21 cellular contexts compared by ENCODE assay signal in the genomic region with DNA sequence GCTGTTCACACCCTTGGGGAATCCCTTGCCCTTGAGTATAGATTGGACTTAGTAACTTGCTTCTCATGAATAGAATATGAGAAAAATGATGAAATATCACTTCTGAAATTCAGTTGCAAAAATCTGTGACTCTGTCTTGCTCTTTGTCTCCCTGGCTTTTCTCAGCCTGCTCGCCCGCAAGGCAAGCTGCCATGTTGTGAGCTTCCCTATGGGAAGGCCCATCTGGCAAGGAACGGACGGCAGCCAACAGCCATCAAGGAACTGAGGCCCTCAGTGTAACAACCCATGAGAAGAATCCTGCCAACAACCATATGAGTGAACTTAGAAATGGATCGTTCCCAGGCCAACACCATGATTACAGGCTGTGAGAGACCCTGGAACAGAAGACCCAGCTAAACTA. TPM values are rescaled to one million over a fixed set of nuclear protein-coding genes. Genes with fewer than 3 reads are reported as not detected.
DNase-seq lines count a peak whose midpoint lies in the region; ATAC-seq and TF ChIP-seq lines count a peak whose summit lies in the region.
"Had no signal": no experiment of that assay in that cellular context is flagged by ENCODE, and none has a peak within 500 bp of the region (broad histone marks: within the 10 kb centered on the region; RNA-seq: fewer than 3 reads in every experiment).

No MANE protein-coding gene starts in this region.

- H3K9ac ChIP-seq in PC-3 (ENCODE audit: low read length) = no peak overlapping the region

- ATAC-seq in GM23338 = no peak
- no peak for ATAC-seq in stimulated activated effector memory CD8-positive, alpha-beta T cell treated with anti-CD3 and anti-CD28 coated beads, Interleukin-12 subunit alpha, Interleukin-12 subunit beta, amount 100 ng/mL, for 72 hours
- ATAC-seq in HG03565 (IDR thresholded peaks at IDR 0.05; ENCODE audit: unreplicated experiment) = no peak
- no peak for ATAC-seq in PC-3
- ATAC-seq: Panc1 had no signal

- H3K36me3 Mint-ChIP-seq in activated T-cell treated with anti-CD3 and anti-CD28 coated beads, Interleukin-2, amount 50 U/mL, for 24 hours (ENCODE audit: low read depth) = peaks cover 46% of the 10 kb centered on the region
- no peaks in the 10 kb centered on the region for H3K36me3 Mint-ChIP-seq in GM23338 (ENCODE audit: low read depth)
- H3K36me3 Mint-ChIP-seq in stimulated activated effector memory CD8-positive, alpha-beta T cell treated with anti-CD3 and anti-CD28 coated beads, Interleukin-12 subunit alpha, Interleukin-12 subunit beta, amount 100 ng/mL, for 72 hours = peaks cover 57% of the 10 kb centered on the region

- H3K27ac Mint-ChIP-seq in activated T-cell treated with anti-CD3 and anti-CD28 coated beads, Interleukin-2, amount 50 U/mL, for 24 hours = peak overlapping the region; percentile 82
- H3K27ac Mint-ChIP-seq in GM23338 = peak overlapping the region; percentile 43; the same call in 1 of the 2 replicates
- H3K27ac Mint-ChIP-seq in stimulated activated effector memory CD8-positive, alpha-beta T cell treated with anti-CD3 and anti-CD28 coated beads, Interleukin-12 subunit alpha, Interleukin-12 subunit beta, amount 100 ng/mL, for 72 hours = peak overlapping the region; percentile 81

- no peaks in the 10 kb centered on the region for H3K36me3 ChIP-seq in GM23338 (ENCODE audit: insufficient read depth)
- no peaks in the 10 kb centered on the region for H3K36me3 ChIP-seq in SJCRH30
- no peaks in the 10 kb centered on the region for H3K36me3 ChIP-seq in PC-3 (ENCODE audit: low read depth, low read length)
- H3K36me3 ChIP-seq: ovary, right atrium auricular region, upper lobe of left lung had no signal

- H3K4me2 ChIP-seq in GM23338 (no peak overlapping the region), PC-3 (ENCODE audit: low read length) (no peak overlapping the region)

- POLR2A ChIA-PET in PC-3 (lab: Charles Lee; ENCODE audit: unreplicated experiment) = no interaction called here

- H3K4me3 ChIP-seq in GM23338 (no peak overlapping the region), SJCRH30 (no peak overlapping the region), PC-3 (ENCODE audit: low read length) (no peak overlapping the region)
- H3K4me3 ChIP-seq: ovary, right atrium auricular region, spleen, upper lobe of left lung had no signal

- H3K9me3 Mint-ChIP-seq in activated T-cell treated with anti-CD3 and anti-CD28 coated beads, Interleukin-2, amount 50 U/mL, for 24 hours = peaks cover 13% of the 10 kb centered on the region
- H3K9me3 Mint-ChIP-seq in GM23338 = no peaks in the 10 kb centered on the region; the same call in 2 of the 3 replicates
- H3K9me3 Mint-ChIP-seq in stimulated activated effector memory CD8-positive, alpha-beta T cell treated with anti-CD3 and anti-CD28 coated beads, Interleukin-12 subunit alpha, Interleukin-12 subunit beta, amount 100 ng/mL, for 72 hours = peaks cover 3% of the 10 kb centered on the region

- BruUV-seq in PC-3 (replicated peaks; lab: Mats Ljungman, UMichigan) = no TSS peak

- H3K4me1 ChIP-seq in GM23338 (ENCODE audit: insufficient read depth) (peaks cover 17% of the 10 kb centered on the region; the same call in 1 of the 2 replicates), SJCRH30 (no peaks in the 10 kb centered on the region), PC-3 (ENCODE audit: insufficient read depth, low read length) (peaks cover 26% of the 10 kb centered on the region)

- intact Hi-C loops in PC-3 (cut with micrococcal nuclease) = loop anchor here (10.0 kb wide), 1 partner anchor 150 kb away; no protein-coding TSS in a partner anchor

- no peak overlapping the region for H2AFZ ChIP-seq in GM23338
- H2AFZ ChIP-seq in PC-3 (ENCODE audit: low read length) = no peak overlapping the region

- H3K9me3 ChIP-seq in SJCRH30 (replicated peaks) (no peaks in the 10 kb centered on the region), PC-3 (ENCODE audit: low read length) (no peaks in the 10 kb centered on the region)
- H3K9me3 ChIP-seq: ovary, right atrium auricular region, spleen, upper lobe of left lung had no signal

- H4K20me1 ChIP-seq in GM23338 (replicated peaks; ENCODE audit: insufficient read depth) (no peaks in the 10 kb centered on the region), PC-3 (ENCODE audit: low read length) (no peaks in the 10 kb centered on the region)

- H3K9me2 ChIP-seq in GM23338 (ENCODE audit: insufficient read depth) (no peaks in the 10 kb centered on the region), PC-3 (replicated peaks; ENCODE audit: low read length) (no peaks in the 10 kb centered on the region)

- no peaks in the 10 kb centered on the region for H3F3A ChIP-seq in GM23338 (replicated peaks; ENCODE audit: low read depth)
- H3F3A ChIP-seq in PC-3 (ENCODE audit: low read length, unreplicated experiment) = no peaks in the 10 kb centered on the region

- DNase-seq in activated T-cell treated with anti-CD3 and anti-CD28 coated beads, Interleukin-2, amount 50 U/mL, for 24 hours = no peak
- no peak for DNase-seq in activated T-cell treated with anti-CD3 and anti-CD28 coated beads for 4 hours
- DNase-seq in GM23338 (ENCODE audit: low spot score) = no peak
- DNase-seq in cerebellum (ENCODE audit: low spot score) = peak; percentile 73
- no peak for DNase-seq in stimulated activated effector memory CD8-positive, alpha-beta T cell treated with anti-CD3 and anti-CD28 coated beads, Interleukin-12 subunit alpha, Interleukin-12 subunit beta, amount 100 ng/mL, for 72 hours (ENCODE audit: low spot score in 2 of 2)
- DNase-seq in SJCRH30 = no peak
- no peak for DNase-seq in PC-3
- DNase-seq: amniotic stem cell; GDM1; NCI-H1092 treated with DMSO at 0.1 percent for 48 hours; NCI-H510A treated with DMSO at 0.1 percent for 48 hours; NK-92 treated with Interleukin-12 subunit alpha and Interleukin-12 subunit beta, amount 100 ng/mL, for 24 hours; ovary; spleen; stimulated activated CD4-positive, alpha-beta T cell treated with anti-CD3 and anti-CD28 coated beads, Interleukin-4, amount 100 ng/mL, for 1 hour; T-helper 2 cell; upper lobe of left lung had no signal

- H3K27ac ChIP-seq in GM23338 (ENCODE audit: low read depth) = no peak overlapping the region
- no peak overlapping the region for H3K27ac ChIP-seq in SJCRH30
- no peak overlapping the region for H3K27ac ChIP-seq in PC-3 (ENCODE audit: low read length)
- H3K27ac ChIP-seq: C4-2B, ovary, right atrium auricular region had no signal

- no peak for TF ChIP-seq CTCF in GM23338 (conservative IDR thresholded peaks at IDR 0.05; ENCODE audit: low read depth in 2 of 2)
- no peak for TF ChIP-seq CTCF in PC-3 (conservative IDR thresholded peaks at IDR 0.05; ENCODE audit: low read depth, low read length)

- H3K4me3 Mint-ChIP-seq in activated T-cell treated with anti-CD3 and anti-CD28 coated beads, Interleukin-2, amount 50 U/mL, for 24 hours = no peak overlapping the region
- no peak overlapping the region for H3K4me3 Mint-ChIP-seq in GM23338
- H3K4me3 Mint-ChIP-seq in stimulated activated effector memory CD8-positive, alpha-beta T cell treated with anti-CD3 and anti-CD28 coated beads, Interleukin-12 subunit alpha, Interleukin-12 subunit beta, amount 100 ng/mL, for 72 hours = no peak overlapping the region

- no peaks in the 10 kb centered on the region for H3K27me3 Mint-ChIP-seq in activated T-cell treated with anti-CD3 and anti-CD28 coated beads, Interleukin-2, amount 50 U/mL, for 24 hours
- peaks cover 2% of the 10 kb centered on the region for H3K27me3 Mint-ChIP-seq in GM23338 (ENCODE audit: insufficient read depth, low read depth, poor library complexity)

- H3K79me2 ChIP-seq in GM23338 (replicated peaks; ENCODE audit: insufficient read depth) = no peaks in the 10 kb centered on the region
- no peaks in the 10 kb centered on the region for H3K79me2 ChIP-seq in PC-3 (ENCODE audit: low read length)

- CTCF ChIA-PET in PC-3 (lab: Charles Lee) = no interaction called here

- peaks cover 53% of the 10 kb centered on the region for H3K4me1 Mint-ChIP-seq in activated T-cell treated with anti-CD3 and anti-CD28 coated beads, Interleukin-2, amount 50 U/mL, for 24 hours (ENCODE audit: low read depth)
- H3K4me1 Mint-ChIP-seq in GM23338 = peaks cover 24% of the 10 kb centered on the region; the same call in 2 of the 3 replicates
- H3K4me1 Mint-ChIP-seq in stimulated activated effector memory CD8-positive, alpha-beta T cell treated with anti-CD3 and anti-CD28 coated beads, Interleukin-12 subunit alpha, Interleukin-12 subunit beta, amount 100 ng/mL, for 72 hours = peaks cover 26% of the 10 kb centered on the region

- H3K27me3 ChIP-seq in GM23338 (ENCODE audit: insufficient read depth) (no peaks in the 10 kb centered on the region), SJCRH30 (no peaks in the 10 kb centered on the region), PC-3 (ENCODE audit: low read length) (no peaks in the 10 kb centered on the region)
- H3K27me3 ChIP-seq: ovary, right atrium auricular region, spleen, upper lobe of left lung had no signal

TF ChIP-seq in GM23338, 12 proteins besides CTCF, POLR2A, EP300 and RAD21 (continues in another document):
- TF ChIP-seq EZH2phosphoT487 (IDR thresholded peaks at IDR 0.05; ENCODE audit: unreplicated experiment) (no peak), NANOG (IDR thresholded peaks at IDR 0.05; ENCODE audit: borderline replicate concordance) (no peak), POLR2AphosphoS5 (IDR thresholded peaks at IDR 0.05; ENCODE audit: low read depth) (no peak), CREB1 (CRISPR knock-in tag; IDR thresholded peaks at IDR 0.05; ENCODE audit: low read depth) (no peak), STAT1 (IDR thresholded peaks at IDR 0.05; ENCODE audit: unreplicated experiment) (no peak)

RNA-seq across cellular contexts. Expression of a gene that starts 58.4 kb away (rescaled TPM):
- 26.5 and 28.7 TPM in 2 replicates for total RNA-seq in GM23338 (2014; rRNA removed; shearing (Covaris generic))
- 6.2 and 9.8 TPM in 2 replicates for polyA plus RNA-seq in GM23338 (2016; fragmentation: Nextera tagmentation; extraction: Ambion mirVana)
- total RNA-seq in cerebellum (136 TPM), PC-3 (2014; rRNA removed) (3.5 and 4.5 TPM in 2 replicates)
- 12.0 and 14.9 TPM in 2 replicates for total RNA-seq in SJCRH30 (2014; rRNA removed; shearing (Covaris generic))
